In the genomic region with DNA sequence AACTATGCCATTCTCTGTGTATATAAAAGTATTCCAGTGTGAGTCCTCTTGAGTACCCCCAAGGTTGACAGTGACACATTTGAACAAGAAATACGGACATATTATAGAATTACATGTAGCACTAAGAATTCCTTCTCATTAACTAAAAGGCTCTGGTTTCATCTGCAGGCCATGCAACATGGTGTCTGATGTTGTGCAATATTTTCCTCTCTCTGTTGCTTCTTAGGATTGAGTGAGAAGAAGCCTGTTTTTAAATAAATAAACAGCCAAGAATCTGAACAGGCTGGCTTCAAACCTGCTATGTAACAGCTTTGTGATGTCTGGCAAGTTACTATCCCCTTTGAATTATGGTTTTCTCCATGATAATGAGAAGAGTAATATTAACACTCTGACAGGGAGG, we compare ENCODE assay signal across 26 cellular contexts. TPM values are rescaled to one million over a fixed set of nuclear protein-coding genes. Genes with fewer than 3 reads are reported as not detected.
"Had no signal": no experiment of that assay in that cellular context is flagged by ENCODE, and none has a peak within 500 bp of the region (broad histone marks: within the 10 kb centered on the region; RNA-seq: fewer than 3 reads in every experiment).

No MANE protein-coding gene starts in this region.

- H3K4me1 ChIP-seq: esophagus squamous epithelium, upper lobe of right lung had no signal

- ATAC-seq: activated CD8-positive, alpha-beta T cell treated with anti-CD3 and anti-CD28 coated beads for 36 hours had no signal

- H3K27ac Mint-ChIP-seq: activated B cell treated with CpG ODN at 0.5 μM for 24 hours; activated CD8-positive, alpha-beta T cell treated with anti-CD3 and anti-CD28 coated beads for 36 hours; activated naive CD4-positive, alpha-beta T cell treated with anti-CD3 and anti-CD28 coated beads, Interleukin-2, amount 50 U/mL, for 72 hours; activated T-cell treated with anti-CD3 and anti-CD28 coated beads, Interleukin-2, amount 50 U/mL, for 72 hours; nephron progenitor cell; progenitor cell of endocrine pancreas; stimulated activated effector memory CD8-positive, alpha-beta T cell treated with anti-CD3 and anti-CD28 coated beads, Interleukin-12 subunit alpha, Interleukin-12 subunit beta, amount 100 ng/mL, for 72 hours had no signal

- H3K27ac ChIP-seq: coronary artery, hepatocyte, thoracic aorta, upper lobe of right lung had no signal

- DNase-seq: activated B cell treated with CpG ODN at 0.5 μM for 24 hours; activated CD4-positive, alpha-beta T cell treated with anti-CD3 and anti-CD28 coated beads for 48 hours; activated CD8-positive, alpha-beta T cell treated with anti-CD3 and anti-CD28 coated beads for 36 hours; activated gamma-delta T cell; activated T-cell treated with anti-CD3 and anti-CD28 coated beads, Interleukin-2, amount 50 U/mL, for 72 hours; amygdala; central memory CD4-positive, alpha-beta T cell; effector CD4-positive, alpha-beta T cell; esophagus squamous epithelium; kidney; nephron progenitor cell; occipital lobe; right cardiac atrium; stimulated activated CD4-positive, alpha-beta T cell treated with anti-CD3 and anti-CD28 coated beads, Interleukin-12 subunit alpha, Interleukin-12 subunit beta, amount 100 ng/mL, for 4 hours; stimulated activated CD4-positive, alpha-beta T cell treated with anti-CD3 and anti-CD28 coated beads, Interleukin-2, amount 100 ng/mL, for 24 hours; T-helper 2 cell; upper lobe of right lung had no signal

- H3K36me3 Mint-ChIP-seq: activated naive CD4-positive, alpha-beta T cell treated with anti-CD3 and anti-CD28 coated beads, Interleukin-2, amount 50 U/mL, for 72 hours; brain; stimulated activated effector memory CD8-positive, alpha-beta T cell treated with anti-CD3 and anti-CD28 coated beads, Interleukin-12 subunit alpha, Interleukin-12 subunit beta, amount 100 ng/mL, for 72 hours had no signal

- H3K4me3 ChIP-seq: coronary artery, esophagus squamous epithelium, hepatocyte, thoracic aorta, upper lobe of right lung had no signal

- H3K4me1 Mint-ChIP-seq: activated B cell treated with CpG ODN at 0.5 μM for 24 hours; stimulated activated effector memory CD8-positive, alpha-beta T cell treated with anti-CD3 and anti-CD28 coated beads, Interleukin-12 subunit alpha, Interleukin-12 subunit beta, amount 100 ng/mL, for 72 hours had no signal

- H3K27me3 ChIP-seq: esophagus squamous epithelium, hepatocyte, upper lobe of right lung had no signal

- H3K9me3 ChIP-seq: esophagus squamous epithelium, thoracic aorta, upper lobe of right lung had no signal

- H3K36me3 ChIP-seq: esophagus squamous epithelium, thoracic aorta, upper lobe of right lung had no signal

- H3K4me3 Mint-ChIP-seq: activated B cell treated with CpG ODN at 0.5 μM for 24 hours; activated CD8-positive, alpha-beta T cell treated with anti-CD3 and anti-CD28 coated beads for 36 hours; activated T-cell treated with anti-CD3 and anti-CD28 coated beads, Interleukin-2, amount 50 U/mL, for 72 hours; brain; nephron progenitor cell; stimulated activated effector memory CD8-positive, alpha-beta T cell treated with anti-CD3 and anti-CD28 coated beads, Interleukin-12 subunit alpha, Interleukin-12 subunit beta, amount 100 ng/mL, for 72 hours had no signal

- H3K27me3 Mint-ChIP-seq: brain, progenitor cell of endocrine pancreas had no signal

- H2AFZ ChIP-seq: hepatocyte had no signal

- H3K79me2 ChIP-seq: hepatocyte had no signal

- H3K4me2 ChIP-seq: hepatocyte had no signal

- H3K9me3 Mint-ChIP-seq: activated B cell treated with CpG ODN at 0.5 μM for 24 hours; activated CD8-positive, alpha-beta T cell treated with anti-CD3 and anti-CD28 coated beads for 36 hours; activated naive CD4-positive, alpha-beta T cell treated with anti-CD3 and anti-CD28 coated beads, Interleukin-2, amount 50 U/mL, for 72 hours; activated T-cell treated with anti-CD3 and anti-CD28 coated beads, Interleukin-2, amount 50 U/mL, for 72 hours; brain; nephron progenitor cell; stimulated activated effector memory CD8-positive, alpha-beta T cell treated with anti-CD3 and anti-CD28 coated beads, Interleukin-12 subunit alpha, Interleukin-12 subunit beta, amount 100 ng/mL, for 72 hours had no signal

RNA-seq across cellular contexts. Expression of gene CCER1, which starts 22.2 kb away (rescaled TPM):
- total RNA-seq: activated B cell treated with CpG ODN at 0.5 μM for 24 hours; activated CD8-positive, alpha-beta T cell treated with anti-CD3 and anti-CD28 coated beads for 36 hours; activated naive CD4-positive, alpha-beta T cell treated with anti-CD3 and anti-CD28 coated beads, Interleukin-2, amount 50 U/mL, for 72 hours; activated T-cell treated with anti-CD3 and anti-CD28 coated beads, Interleukin-2, amount 50 U/mL, for 72 hours; esophagus squamous epithelium; hepatocyte; kidney; liver; mesenteric fat pad; occipital lobe; progenitor cell of endocrine pancreas; right cardiac atrium; thoracic aorta; upper lobe of right lung had no signal
- polyA plus RNA-seq: hepatocyte, liver, right cardiac atrium had no signal

RNA-seq across cellular contexts. Expression of gene EPYC, which starts 27.5 kb away (rescaled TPM):
- total RNA-seq: activated B cell treated with CpG ODN at 0.5 μM for 24 hours; activated CD8-positive, alpha-beta T cell treated with anti-CD3 and anti-CD28 coated beads for 36 hours; activated naive CD4-positive, alpha-beta T cell treated with anti-CD3 and anti-CD28 coated beads, Interleukin-2, amount 50 U/mL, for 72 hours; activated T-cell treated with anti-CD3 and anti-CD28 coated beads, Interleukin-2, amount 50 U/mL, for 72 hours; esophagus squamous epithelium; kidney; liver; mesenteric fat pad; occipital lobe; progenitor cell of endocrine pancreas; right cardiac atrium; thoracic aorta; upper lobe of right lung had no signal
- polyA plus RNA-seq: liver had no signal
